Comparison of ENCODE assay signal across 8 cellular contexts in the genomic region with DNA sequence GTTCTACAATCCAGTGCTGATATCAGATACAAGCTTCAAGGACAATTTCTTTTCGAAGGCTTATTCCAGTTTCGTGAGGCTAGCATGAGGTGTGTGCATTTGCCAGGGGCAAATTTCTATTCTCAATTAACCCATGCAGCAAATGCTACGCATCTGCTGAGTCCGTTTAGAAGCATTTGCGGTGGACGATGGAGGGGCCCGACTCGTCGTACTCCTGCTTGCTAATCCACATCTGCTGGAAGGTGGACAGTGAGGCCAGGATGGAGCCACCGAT. TPM values are rescaled to one million over a fixed set of nuclear protein-coding genes. Genes with fewer than 3 reads are reported as not detected.
DNase-seq lines count a peak whose midpoint lies in the region; ATAC-seq and TF ChIP-seq lines count a peak whose summit lies in the region.

No MANE protein-coding gene starts in this region.

- TF ChIP-seq CTCF in foreskin keratinocyte (conservative IDR thresholded peaks at IDR 0.05) = no peak

- H3K4me3 ChIP-seq in HUES48 (ENCODE audit: low read depth, low read length) = peak overlapping the region; percentile 97
- peak overlapping the region; percentile 97 for H3K4me3 ChIP-seq in iPS-20b (ENCODE audit: low read length)

- no peaks in the 10 kb centered on the region for H3K4me1 ChIP-seq in HUES48 (ENCODE audit: control insufficient read depth, insufficient read depth, low read length)
- H3K4me1 ChIP-seq in iPS-20b (ENCODE audit: insufficient read depth, low read length) = no peaks in the 10 kb centered on the region
- H3K4me1 ChIP-seq in foreskin keratinocyte = peaks cover 7% of the 10 kb centered on the region

- H3K9ac ChIP-seq in HUES48 (ENCODE audit: low read depth, low read length) (peak overlapping the region; percentile 98), iPS-20b (ENCODE audit: low read depth, low read length) (peak overlapping the region; percentile 93)

- DNase-seq in activated T-helper 2 cell treated with anti-CD3 and anti-CD28 coated beads, Interferon-gamma antibody, Interleukin-2, Interleukin-4, amounts not matched to agents 10 μg/mL and 5 μg/mL and 100 μg/mL, durations not matched to agents 14 hours and 24 hours and 36 hours (ENCODE audit: low spot score) = no peak
- no peak for DNase-seq in stimulated activated naive B cell treated with anti-CD40 and anti-IgM and Interleukin-4, amounts not matched to agents 10 μg/mL and 1 μg/mL and 100 μg/mL, for 72 hours
- DNase-seq in foreskin keratinocyte = no peak
- DNase-seq in GOT3 (lab: John Stamatoyannopoulos, UW) = no peak
- no peak for DNase-seq in NCI-H2196 treated with DMSO at 0.1 percent for 48 hours (lab: John Stamatoyannopoulos, UW; ENCODE audit: unreplicated experiment)

- peak overlapping the region; percentile 91 for H3K27ac Mint-ChIP-seq in activated T-helper 2 cell treated with anti-CD3 and anti-CD28 coated beads, Interferon-gamma antibody, Interleukin-2, Interleukin-4, amounts not matched to agents 10 μg/mL and 5 μg/mL and 100 μg/mL, durations not matched to agents 14 hours and 24 hours and 36 hours
- H3K27ac Mint-ChIP-seq in stimulated activated naive B cell treated with anti-CD40 and anti-IgM and Interleukin-4, amounts not matched to agents 10 μg/mL and 1 μg/mL and 100 μg/mL, for 72 hours = peak overlapping the region; percentile 100

- ATAC-seq in stimulated activated naive B cell treated with anti-CD40 and anti-IgM and Interleukin-4, amounts not matched to agents 10 μg/mL and 1 μg/mL and 100 μg/mL, for 72 hours (replicated peaks) = no peak
- ATAC-seq in foreskin keratinocyte (no peak), GM21717 (IDR thresholded peaks at IDR 0.05; ENCODE audit: unreplicated experiment) (no peak)

- peaks cover 20% of the 10 kb centered on the region for H3K4me1 Mint-ChIP-seq in activated T-helper 2 cell treated with anti-CD3 and anti-CD28 coated beads, Interferon-gamma antibody, Interleukin-2, Interleukin-4, amounts not matched to agents 10 μg/mL and 5 μg/mL and 100 μg/mL, durations not matched to agents 14 hours and 24 hours and 36 hours (ENCODE audit: low read depth)
- peaks cover 22 to 49% of the 10 kb centered on the region in 2 donors for H3K4me1 Mint-ChIP-seq in stimulated activated naive B cell treated with anti-CD40 and anti-IgM and Interleukin-4, amounts not matched to agents 10 μg/mL and 1 μg/mL and 100 μg/mL, for 72 hours

- no peaks in the 10 kb centered on the region for H3K27me3 Mint-ChIP-seq in activated T-helper 2 cell treated with anti-CD3 and anti-CD28 coated beads, Interferon-gamma antibody, Interleukin-2, Interleukin-4, amounts not matched to agents 10 μg/mL and 5 μg/mL and 100 μg/mL, durations not matched to agents 14 hours and 24 hours and 36 hours (ENCODE audit: low read depth)
- H3K27me3 Mint-ChIP-seq in stimulated activated naive B cell treated with anti-CD40 and anti-IgM and Interleukin-4, amounts not matched to agents 10 μg/mL and 1 μg/mL and 100 μg/mL, for 72 hours = no peaks in the 10 kb centered on the region

- H3K9me3 ChIP-seq in HUES48 (ENCODE audit: control insufficient read depth, insufficient read depth, low read length) (no peaks in the 10 kb centered on the region), iPS-20b (ENCODE audit: insufficient read depth, low read depth, low read length) (peaks cover 10% of the 10 kb centered on the region; the same call in 1 of the 2 replicates)

- peaks cover 52% of the 10 kb centered on the region for H3K36me3 Mint-ChIP-seq in activated T-helper 2 cell treated with anti-CD3 and anti-CD28 coated beads, Interferon-gamma antibody, Interleukin-2, Interleukin-4, amounts not matched to agents 10 μg/mL and 5 μg/mL and 100 μg/mL, durations not matched to agents 14 hours and 24 hours and 36 hours (ENCODE audit: low read depth)
- peaks cover 47 to 54% of the 10 kb centered on the region in 2 donors for H3K36me3 Mint-ChIP-seq in stimulated activated naive B cell treated with anti-CD40 and anti-IgM and Interleukin-4, amounts not matched to agents 10 μg/mL and 1 μg/mL and 100 μg/mL, for 72 hours

- peaks cover 35% of the 10 kb centered on the region for H3K36me3 ChIP-seq in HUES48 (ENCODE audit: control insufficient read depth, insufficient read depth, low read length)
- peaks cover 36% of the 10 kb centered on the region for H3K36me3 ChIP-seq in iPS-20b (ENCODE audit: insufficient read depth, low read depth, low read length)

- intact Hi-C loops in activated T-helper 2 cell treated with anti-CD3 and anti-CD28 coated beads, Interferon-gamma antibody, Interleukin-2, Interleukin-4, amounts not matched to agents 10 μg/mL and 5 μg/mL and 100 μg/mL, durations not matched to agents 14 hours and 24 hours and 36 hours (cut with micrococcal nuclease) = loop anchor here (5.0 kb wide), 1 partner anchor 113 kb away; a partner anchor contains a TSS

- H3K27me3 ChIP-seq in HUES48 (ENCODE audit: control insufficient read depth, insufficient read depth, low read length) = no peaks in the 10 kb centered on the region
- H3K27me3 ChIP-seq in iPS-20b (ENCODE audit: insufficient read depth, low read length) = no peaks in the 10 kb centered on the region
- H3K27me3 ChIP-seq in foreskin keratinocyte = no peaks in the 10 kb centered on the region

- no peaks in the 10 kb centered on the region for H3K9me3 Mint-ChIP-seq in activated T-helper 2 cell treated with anti-CD3 and anti-CD28 coated beads, Interferon-gamma antibody, Interleukin-2, Interleukin-4, amounts not matched to agents 10 μg/mL and 5 μg/mL and 100 μg/mL, durations not matched to agents 14 hours and 24 hours and 36 hours
- peaks cover 0 to 3% of the 10 kb centered on the region in 2 donors for H3K9me3 Mint-ChIP-seq in stimulated activated naive B cell treated with anti-CD40 and anti-IgM and Interleukin-4, amounts not matched to agents 10 μg/mL and 1 μg/mL and 100 μg/mL, for 72 hours

- peak overlapping the region; percentile 90 for H3K27ac ChIP-seq in HUES48 (ENCODE audit: low read depth, low read length)
- no peak overlapping the region for H3K27ac ChIP-seq in iPS-20b (ENCODE audit: low read length)
- H3K27ac ChIP-seq in foreskin keratinocyte = no peak overlapping the region

- H3K4me3 Mint-ChIP-seq in activated T-helper 2 cell treated with anti-CD3 and anti-CD28 coated beads, Interferon-gamma antibody, Interleukin-2, Interleukin-4, amounts not matched to agents 10 μg/mL and 5 μg/mL and 100 μg/mL, durations not matched to agents 14 hours and 24 hours and 36 hours (ENCODE audit: low read depth) = peak overlapping the region; percentile 97
- H3K4me3 Mint-ChIP-seq in stimulated activated naive B cell treated with anti-CD40 and anti-IgM and Interleukin-4, amounts not matched to agents 10 μg/mL and 1 μg/mL and 100 μg/mL, for 72 hours = peak overlapping the region; percentile 95 to 100

RNA-seq across cellular contexts. Expression of a gene that starts 2.1 kb away (rescaled TPM):
- total RNA-seq in activated T-helper 2 cell treated with anti-CD3 and anti-CD28 coated beads, Interferon-gamma antibody, Interleukin-2, Interleukin-4, amounts not matched to agents 10 μg/mL and 5 μg/mL and 100 μg/mL, durations not matched to agents 14 hours and 24 hours and 36 hours = 4,152 and 4,174 TPM in 2 replicates
- 3,185 and 3,808 TPM in 2 replicates for total RNA-seq in foreskin keratinocyte
- 3,262 and 3,802 TPM in 2 replicates for polyA plus RNA-seq in foreskin keratinocyte

RNA-seq across cellular contexts. Expression of a gene that starts 17.7 kb away (rescaled TPM):
- total RNA-seq in activated T-helper 2 cell treated with anti-CD3 and anti-CD28 coated beads, Interferon-gamma antibody, Interleukin-2, Interleukin-4, amounts not matched to agents 10 μg/mL and 5 μg/mL and 100 μg/mL, durations not matched to agents 14 hours and 24 hours and 36 hours = 1.1 TPM in 2 replicates
- not detected in 2 replicates for total RNA-seq in foreskin keratinocyte
- not detected in 2 replicates for polyA plus RNA-seq in foreskin keratinocyte

RNA-seq across cellular contexts. Expression of a gene that starts 41.7 kb away (rescaled TPM):
- total RNA-seq in activated T-helper 2 cell treated with anti-CD3 and anti-CD28 coated beads, Interferon-gamma antibody, Interleukin-2, Interleukin-4, amounts not matched to agents 10 μg/mL and 5 μg/mL and 100 μg/mL, durations not matched to agents 14 hours and 24 hours and 36 hours = 61.6 and 64.4 TPM in 2 replicates
- 17.3 and 19.9 TPM in 2 replicates for total RNA-seq in foreskin keratinocyte
- 14.9 and 15.9 TPM in 2 replicates for polyA plus RNA-seq in foreskin keratinocyte
